Comparison of ENCODE assay signal across 10 cellular contexts in genomic region chr13:95275322-95276118, GRCh38. TPM values are rescaled to one million over a fixed set of nuclear protein-coding genes. Genes with fewer than 3 reads are reported as not detected.
DNase-seq lines count a peak whose midpoint lies in the region; ATAC-seq and TF ChIP-seq lines count a peak whose summit lies in the region.
"Had no signal": no experiment of that assay in that cellular context is flagged by ENCODE, and none has a peak within 500 bp of the region (broad histone marks: within the 10 kb centered on the region; RNA-seq: fewer than 3 reads in every experiment).

No MANE protein-coding gene starts in this region.

- CTCF ChIA-PET in HEK293 (lab: Yijun Ruan, JAX) (interaction anchor here (1.5 kb wide), 1 partner anchor 20 kb away, joined by 5 read pairs; no protein-coding TSS in a partner anchor), PC-3 (lab: Charles Lee) (no interaction called here), HEK293T (lab: Yijun Ruan, JAX) (interaction anchor here (0.7 kb wide), 3 partner anchors 26 to 355 kb away, joined by 4 read pairs; partner anchors contain the start of gene ABCC4)

- intact Hi-C loops in PC-3 (cut with micrococcal nuclease): no loop called here

- H3K4me1 ChIP-seq in HEK293 (ENCODE audit: control insufficient read depth, insufficient read depth, low read length) (peaks cover 4% of the 10 kb centered on the region), PC-3 (ENCODE audit: insufficient read depth, low read length) (peaks cover 27% of the 10 kb centered on the region), smooth muscle cell (ENCODE audit: low read depth) (peaks cover 21% of the 10 kb centered on the region)

- ATAC-seq in PC-3 (no peak), HG03280 (IDR thresholded peaks at IDR 0.05; ENCODE audit: unreplicated experiment) (no peak)

- H3K9me2 ChIP-seq in PC-3 (replicated peaks; ENCODE audit: low read length): no peaks in the 10 kb centered on the region

- H3K4me3 ChIP-seq in HEK293 (ENCODE audit: low read depth, low read length) (no peak overlapping the region), PC-3 (ENCODE audit: low read length) (no peak overlapping the region), fibroblast of villous mesenchyme (ENCODE audit: low read depth, low read length) (no peak overlapping the region), smooth muscle cell (no peak overlapping the region)

- H3K36me3 ChIP-seq in HEK293 (ENCODE audit: control insufficient read depth in 2 of 2, insufficient read depth in 1 of 2, low read length in 2 of 2) (no peaks in the 10 kb centered on the region), PC-3 (ENCODE audit: low read depth, low read length) (no peaks in the 10 kb centered on the region; the same call in 1 of the 2 replicates), smooth muscle cell (ENCODE audit: low read depth) (no peaks in the 10 kb centered on the region)

- H3K4me2 ChIP-seq in PC-3 (ENCODE audit: low read length): no peak overlapping the region
- H3K4me2 ChIP-seq in smooth muscle cell: peak overlapping the region; percentile 52

- H3K9ac ChIP-seq in PC-3 (ENCODE audit: low read length) (no peak overlapping the region), smooth muscle cell (ENCODE audit: low read depth) (peak overlapping the region; percentile 19)

- H3K9me3 ChIP-seq in HEK293 (ENCODE audit: control insufficient read depth, insufficient read depth, low read depth, low read length) (no peaks in the 10 kb centered on the region), PC-3 (ENCODE audit: low read length) (no peaks in the 10 kb centered on the region), smooth muscle cell (replicated peaks; ENCODE audit: low read depth) (no peaks in the 10 kb centered on the region)

- H2AFZ ChIP-seq in PC-3 (ENCODE audit: low read length) (no peak overlapping the region), smooth muscle cell (ENCODE audit: low read depth) (no peak overlapping the region)

- H3K79me2 ChIP-seq in PC-3 (ENCODE audit: low read length) (peaks cover 59% of the 10 kb centered on the region), smooth muscle cell (ENCODE audit: low read depth) (peaks cover 39% of the 10 kb centered on the region)

- H3K27ac ChIP-seq in HEK293 (ENCODE audit: extremely low read depth, low read depth, low read length) (no peak overlapping the region), PC-3 (ENCODE audit: low read length) (no peak overlapping the region), smooth muscle cell (ENCODE audit: low read depth) (peak overlapping the region; percentile 70)

- DNase-seq in PC-3: peak; percentile 12
- DNase-seq in fibroblast of villous mesenchyme (ENCODE audit: low read depth): peak; percentile 80
- no peak for DNase-seq in smooth muscle cell (lab: John Stamatoyannopoulos, UW; ENCODE audit: unreplicated experiment)
- no peak for DNase-seq in HEK293T (ENCODE audit: extremely low spot score)
- DNase-seq in stimulated activated CD4-positive, alpha-beta T cell treated with anti-CD3 and anti-CD28 coated beads, Interleukin-12 subunit alpha, Interleukin-12 subunit beta, amount 100 ng/mL, for 4 hours: no peak
- DNase-seq: activated B cell treated with CpG ODN at 0.5 μM for 24 hours, DMS79, NCI-H1930 had no signal

- POLR2A ChIA-PET in HEK293 (lab: Yijun Ruan, JAX) (no interaction called here), PC-3 (lab: Charles Lee; ENCODE audit: unreplicated experiment) (interaction anchor here (0.5 kb wide), 1 partner anchor 21 kb away, joined by 5 read pairs; no protein-coding TSS in a partner anchor), HEK293T (lab: Yijun Ruan, JAX) (no interaction called here)

- H3F3A ChIP-seq in PC-3 (ENCODE audit: low read length, unreplicated experiment): no peaks in the 10 kb centered on the region
- H3F3A ChIP-seq in smooth muscle cell (ENCODE audit: low read depth): peaks cover 14% of the 10 kb centered on the region

- WGBS in smooth muscle cell (ENCODE audit: low lambda C conversion rate): 47% methylated on average over 4 of the region's 4 CpGs

- TF ChIP-seq CTCF in HEK293 (tag by site-specific recombination; IDR thresholded peaks at IDR 0.05) (no peak), PC-3 (conservative IDR thresholded peaks at IDR 0.05; ENCODE audit: low read depth, low read length) (no peak), fibroblast of villous mesenchyme (IDR thresholded peaks at IDR 0.05; ENCODE audit: insufficient read depth, low read depth, low read length) (no peak), smooth muscle cell (IDR thresholded peaks at IDR 0.05; ENCODE audit: borderline replicate concordance, insufficient read depth, poor library complexity, severe bottlenecking) (no peak)

- no TSS peak for BruUV-seq in PC-3 (replicated peaks; lab: Mats Ljungman, UMichigan)

- H4K20me1 ChIP-seq in PC-3 (ENCODE audit: low read length): no peaks in the 10 kb centered on the region; the same call in 1 of the 2 replicates
- no peaks in the 10 kb centered on the region for H4K20me1 ChIP-seq in smooth muscle cell (ENCODE audit: low read depth)

- H3K27me3 ChIP-seq in PC-3 (ENCODE audit: low read length) (no peaks in the 10 kb centered on the region), smooth muscle cell (ENCODE audit: low read depth) (no peaks in the 10 kb centered on the region)

TF ChIP-seq in HEK293, 187 proteins besides CTCF, POLR2A, EP300 and RAD21 (continues in another document):
- TF ChIP-seq ZNF146 (tag by site-specific recombination; IDR thresholded peaks at IDR 0.05) (no peak), ZNF223 (tag by site-specific recombination; IDR thresholded peaks at IDR 0.05) (no peak), ZNF843 (tag by site-specific recombination; IDR thresholded peaks at IDR 0.05) (peak; percentile 40; the same call in 1 of the 2 replicates), TSHZ1 (tag by site-specific recombination; IDR thresholded peaks at IDR 0.05; ENCODE audit: borderline replicate concordance) (no peak), ZNF350 (tag by site-specific recombination; IDR thresholded peaks at IDR 0.05) (no peak), ZBTB8A (tag by site-specific recombination; IDR thresholded peaks at IDR 0.05) (0 out of 2 replicates have a peak, but pooled peaks have one; percentile 16), ZXDB (tag by site-specific recombination; IDR thresholded peaks at IDR 0.05) (no peak)

TF ChIP-seq in HEK293T, 16 proteins besides CTCF, POLR2A, EP300 and RAD21:
- TF ChIP-seq CTBP1 (IDR thresholded peaks at IDR 0.05; ENCODE audit: borderline replicate concordance) (no peak), FOXK2 (IDR thresholded peaks at IDR 0.05) (no peak), SP1 (IDR thresholded peaks at IDR 0.05) (no peak), FOXM1 (IDR thresholded peaks at IDR 0.05; ENCODE audit: borderline replicate concordance) (no peak), HDGF (IDR thresholded peaks at IDR 0.05; ENCODE audit: borderline replicate concordance) (no peak), NFRKB (IDR thresholded peaks at IDR 0.05) (no peak), FOXA1 (IDR thresholded peaks at IDR 0.05) (no peak), L3MBTL2 (conservative IDR thresholded peaks at IDR 0.05) (no peak), ELF4 (IDR thresholded peaks at IDR 0.05) (no peak), ZNF384 (IDR thresholded peaks at IDR 0.05) (no peak), ARNT (IDR thresholded peaks at IDR 0.05) (no peak), PKNOX1 (IDR thresholded peaks at IDR 0.05) (no peak), BHLHE40 (IDR thresholded peaks at IDR 0.05; ENCODE audit: borderline replicate concordance) (no peak), TARDBP (IDR thresholded peaks at IDR 0.05) (no peak), LEF1 (IDR thresholded peaks at IDR 0.05; ENCODE audit: borderline replicate concordance) (no peak), SUZ12 (IDR thresholded peaks at IDR 0.05) (no peak)

RNA-seq across cellular contexts. Expression of gene ABCC4, which starts 25.7 kb away (rescaled TPM):
- total RNA-seq in PC-3 (2014; rRNA removed): 17.7 and 18.9 TPM in 2 replicates
- total RNA-seq in fibroblast of villous mesenchyme: 56.6 and 65.7 TPM in 2 replicates
- 35.9 and 37.7 TPM in 2 replicates for total RNA-seq in smooth muscle cell
- 11.9 and 15.4 TPM in 2 replicates for polyA plus RNA-seq in smooth muscle cell

Comparison
In these comparisons a context has a peak if more than half of its experiments do, and no peak if none do; other contexts are left out.
1. DNase-seq: peak in PC-3 (single experiment) and fibroblast of villous mesenchyme (single experiment); none in smooth muscle cell (single experiment), HEK293T (single experiment) and stimulated activated CD4-positive, alpha-beta T cell treated with anti-CD3 and anti-CD28 coated beads, Interleukin-12 subunit alpha, Interleukin-12 subunit beta, amount 100 ng/mL, for 4 hours (single experiment).